ENCODE assay signal across 20 cellular contexts in the genomic region with DNA sequence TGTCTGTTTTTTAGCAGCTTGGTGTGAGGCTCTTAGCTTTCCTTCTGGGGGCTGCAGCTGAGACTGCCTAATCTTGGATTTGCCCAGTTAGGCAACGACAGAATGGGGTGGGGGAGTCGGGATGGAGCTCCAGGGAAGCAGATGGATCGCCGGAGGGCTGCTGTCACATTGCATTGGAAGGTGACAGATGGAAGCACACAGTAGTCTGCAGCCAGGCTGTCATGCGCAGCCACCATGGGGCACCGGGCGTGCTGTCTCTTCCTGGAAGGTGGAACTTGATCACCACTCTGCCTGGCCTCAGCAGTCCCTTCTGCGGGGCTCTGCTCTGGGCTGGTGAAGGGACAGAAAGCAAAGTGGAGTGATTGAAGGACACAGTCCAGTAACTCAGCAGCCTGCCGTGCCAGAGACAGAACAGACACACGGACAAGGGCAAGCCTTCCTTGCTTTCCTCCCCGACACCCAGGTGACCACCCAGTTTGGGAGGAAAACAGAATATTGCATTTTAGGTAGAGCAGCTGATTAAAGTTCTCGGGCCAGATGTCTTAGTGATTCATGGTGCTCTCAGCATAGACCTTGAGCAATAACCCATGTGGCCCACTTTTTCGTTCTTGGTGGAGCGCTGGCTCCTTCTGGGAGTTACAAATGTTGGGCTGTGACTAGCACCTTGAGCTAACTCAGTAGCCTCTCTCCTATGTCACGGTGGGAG. TPM values are rescaled to one million over a fixed set of nuclear protein-coding genes. Genes with fewer than 3 reads are reported as not detected.
DNase-seq lines count a peak whose midpoint lies in the region; ATAC-seq and TF ChIP-seq lines count a peak whose summit lies in the region.
"Had no signal": no experiment of that assay in that cellular context is flagged by ENCODE, and none has a peak within 500 bp of the region (broad histone marks: within the 10 kb centered on the region; RNA-seq: fewer than 3 reads in every experiment).

No MANE protein-coding gene starts in this region.

- no peaks in the 10 kb centered on the region; the same call in 1 of the 2 replicates for H3K36me3 ChIP-seq in WERI-Rb-1
- no peaks in the 10 kb centered on the region for H3K36me3 ChIP-seq in cardiac muscle cell
- H3K36me3 ChIP-seq: thoracic aorta had no signal

- peak overlapping the region in 2 of 3 donors; percentile 41 to 80 for H3K27ac Mint-ChIP-seq in IgD-negative memory B cell
- H3K27ac Mint-ChIP-seq: activated T-helper 1 cell treated with anti-CD3 and anti-CD28 coated beads, Interleukin-12 subunit alpha, Interleukin-12 subunit beta, Interleukin-2, Interleukin-4 antibody, amounts not matched to agents 30 ng/mL and 10 ng/mL and 1 ng/mL, durations not matched to agents 14 hours and 24 hours and 36 hours; immature natural killer cell had no signal

- TF ChIP-seq CTCF in WERI-Rb-1 (IDR thresholded peaks at IDR 0.05; ENCODE audit: low read depth, low read length) (no peak), cardiac muscle cell (IDR thresholded peaks at IDR 0.05; ENCODE audit: low read depth, low read length) (no peak)

- H3K27ac ChIP-seq in WERI-Rb-1 (peak overlapping the region; percentile 90), cardiac muscle cell (peak overlapping the region; percentile 73)
- H3K27ac ChIP-seq: epithelial cell of prostate, PC-9, thoracic aorta had no signal

- H3K9me3 Mint-ChIP-seq in IgD-negative memory B cell: peaks cover 0 to 3% (median 0%) of the 10 kb centered on the region in 3 donors
- H3K9me3 Mint-ChIP-seq: activated T-helper 1 cell treated with anti-CD3 and anti-CD28 coated beads, Interleukin-12 subunit alpha, Interleukin-12 subunit beta, Interleukin-2, Interleukin-4 antibody, amounts not matched to agents 30 ng/mL and 10 ng/mL and 1 ng/mL, durations not matched to agents 14 hours and 24 hours and 36 hours; immature natural killer cell had no signal

- no peaks in the 10 kb centered on the region for H3K4me1 Mint-ChIP-seq in IgD-negative memory B cell

- DNase-seq in WERI-Rb-1: peak; percentile 99
- peak in 1 of 2 donors; percentile 36 for DNase-seq in cardiac muscle cell (ENCODE audit: low read depth in 1 of 2, low spot score in 1 of 2)
- DNase-seq in retina: peak; percentile 76
- DNase-seq in NCI-H345 (lab: John Stamatoyannopoulos, UW): no peak
- no peak for DNase-seq in superior temporal gyrus (ENCODE audit: extremely low spot score)
- DNase-seq in SKM-1 (lab: John Stamatoyannopoulos, UW; ENCODE audit: unreplicated experiment): no peak
- DNase-seq: Calu3; H7; immature natural killer cell; Kasumi-1; mesenchymal stem cell; NCI-H1436; NCI-H510A treated with DMSO at 0.1 percent for 48 hours; PC-9; stimulated activated CD4-positive, alpha-beta T cell treated with anti-CD3 and anti-CD28 coated beads, Interleukin-2, amount 100 ng/mL, for 48 hours had no signal

- H3K36me3 Mint-ChIP-seq in IgD-negative memory B cell: no peaks in the 10 kb centered on the region

- no peak for ATAC-seq in HG03565 (IDR thresholded peaks at IDR 0.05; ENCODE audit: unreplicated experiment)

- H3K27me3 Mint-ChIP-seq in IgD-negative memory B cell: peaks cover 3% of the 10 kb centered on the region

- no peak overlapping the region for H3K4me3 Mint-ChIP-seq in IgD-negative memory B cell
- H3K4me3 Mint-ChIP-seq: activated T-helper 1 cell treated with anti-CD3 and anti-CD28 coated beads, Interleukin-12 subunit alpha, Interleukin-12 subunit beta, Interleukin-2, Interleukin-4 antibody, amounts not matched to agents 30 ng/mL and 10 ng/mL and 1 ng/mL, durations not matched to agents 14 hours and 24 hours and 36 hours had no signal

- H3K27me3 ChIP-seq in WERI-Rb-1 (ENCODE audit: insufficient read depth, low read depth, severe bottlenecking): no peaks in the 10 kb centered on the region
- H3K27me3 ChIP-seq in cardiac muscle cell: no peaks in the 10 kb centered on the region

- H3K4me1 ChIP-seq in cardiac muscle cell (ENCODE audit: low read depth): peaks cover 41% of the 10 kb centered on the region

- H3K4me3 ChIP-seq in WERI-Rb-1 (ENCODE audit: low read depth, low read length): peak overlapping the region; percentile 35
- no peak overlapping the region for H3K4me3 ChIP-seq in cardiac muscle cell
- H3K4me3 ChIP-seq: PC-9, thoracic aorta had no signal

- H3K9me3 ChIP-seq in WERI-Rb-1 (ENCODE audit: severe bottlenecking) (no peaks in the 10 kb centered on the region), cardiac muscle cell (ENCODE audit: low read depth) (no peaks in the 10 kb centered on the region)
- H3K9me3 ChIP-seq: thoracic aorta had no signal

RNA-seq across cellular contexts. Expression of a gene that starts 40.9 kb away (rescaled TPM):
- 0.83 TPM for polyA plus RNA-seq in IgD-negative memory B cell
- 23.2 and 24.1 TPM in 2 replicates for total RNA-seq in cardiac muscle cell
- polyA plus RNA-seq in cardiac muscle cell: 6.3 and 12.4 TPM in 2 replicates

Comparison
In these comparisons a context has a peak if more than half of its experiments do, and no peak if none do; other contexts are left out.
1. DNase-seq: peak in WERI-Rb-1 (single experiment) and retina (single experiment); none in NCI-H345 (single experiment), superior temporal gyrus (single experiment) and SKM-1 (single experiment).